Comparison of ENCODE assay signal across 9 cellular contexts in genomic region chr16:90023078-90023447, GRCh38. TPM values are rescaled to one million over a fixed set of nuclear protein-coding genes. Genes with fewer than 3 reads are reported as not detected.
DNase-seq lines count a peak whose midpoint lies in the region; ATAC-seq lines count a peak whose summit lies in the region.
"Had no signal": no experiment of that assay in that cellular context is flagged by ENCODE, and none has a peak within 500 bp of the region (broad histone marks: within the 10 kb centered on the region; RNA-seq: fewer than 3 reads in every experiment).

No MANE protein-coding gene starts in this region.

- in situ Hi-C loops in G401 (cut with HindIII; ENCODE audit: low sequenced_read_pairs): no loop called here

- no peaks in the 10 kb centered on the region; the same call in 1 of the 2 replicates for H3K36me3 ChIP-seq in HUES48 (ENCODE audit: control insufficient read depth, insufficient read depth, low read length)
- no peaks in the 10 kb centered on the region for H3K36me3 ChIP-seq in iPS-20b (ENCODE audit: insufficient read depth, low read depth, low read length)
- H3K36me3 ChIP-seq in stomach smooth muscle (ENCODE audit: control insufficient read depth in 2 of 2, insufficient read depth in 2 of 2, low read length in 2 of 2): peaks cover 0 to 2% of the 10 kb centered on the region in 2 donors

- peaks cover 26% of the 10 kb centered on the region for H3K4me1 Mint-ChIP-seq in activated naive CD8-positive, alpha-beta T cell treated with anti-CD3 and anti-CD28 coated beads, Interleukin-2, amount 50 U/mL, for 24 hours

- peaks cover 13% of the 10 kb centered on the region for H3K27me3 Mint-ChIP-seq in activated naive CD8-positive, alpha-beta T cell treated with anti-CD3 and anti-CD28 coated beads, Interleukin-2, amount 50 U/mL, for 24 hours

- H3K27ac ChIP-seq in HUES48 (ENCODE audit: low read depth, low read length) (peak overlapping the region; percentile 6), iPS-20b (ENCODE audit: low read length) (no peak overlapping the region), stomach smooth muscle (ENCODE audit: low read length) (peak overlapping the region; percentile 53)

- H3K27me3 ChIP-seq in HUES48 (ENCODE audit: control insufficient read depth, insufficient read depth, low read length): no peaks in the 10 kb centered on the region
- peaks cover 10% of the 10 kb centered on the region for H3K27me3 ChIP-seq in iPS-20b (ENCODE audit: insufficient read depth, low read length)
- no peaks in the 10 kb centered on the region for H3K27me3 ChIP-seq in stomach smooth muscle (ENCODE audit: control insufficient read depth in 1 of 2, insufficient read depth in 2 of 2, low read length in 2 of 2)

- H3K9me3 Mint-ChIP-seq in activated naive CD8-positive, alpha-beta T cell treated with anti-CD3 and anti-CD28 coated beads, Interleukin-2, amount 50 U/mL, for 24 hours: peaks cover 5% of the 10 kb centered on the region

- peak overlapping the region; percentile 65 for H3K4me3 Mint-ChIP-seq in activated naive CD8-positive, alpha-beta T cell treated with anti-CD3 and anti-CD28 coated beads, Interleukin-2, amount 50 U/mL, for 24 hours

- peaks cover 22% of the 10 kb centered on the region for H3K4me1 ChIP-seq in HUES48 (ENCODE audit: control insufficient read depth, insufficient read depth, low read length)
- H3K4me1 ChIP-seq in iPS-20b (ENCODE audit: insufficient read depth, low read length): peaks cover 17% of the 10 kb centered on the region
- peaks cover 25% of the 10 kb centered on the region for H3K4me1 ChIP-seq in stomach smooth muscle (ENCODE audit: control insufficient read depth, insufficient read depth, low read length)

- H3K9me3 ChIP-seq in HUES48 (ENCODE audit: control insufficient read depth, insufficient read depth, low read length): no peaks in the 10 kb centered on the region
- H3K9me3 ChIP-seq in iPS-20b (ENCODE audit: insufficient read depth, low read depth, low read length): no peaks in the 10 kb centered on the region
- no peaks in the 10 kb centered on the region for H3K9me3 ChIP-seq in stomach smooth muscle (ENCODE audit: control insufficient read depth in 2 of 2, low read length in 2 of 2)

- ATAC-seq in activated naive CD8-positive, alpha-beta T cell treated with anti-CD3 and anti-CD28 coated beads, Interleukin-2, amount 50 U/mL, for 24 hours: no peak
- ATAC-seq in HG02852 (IDR thresholded peaks at IDR 0.05; ENCODE audit: unreplicated experiment) (no peak), GM18519 (IDR thresholded peaks at IDR 0.05; ENCODE audit: low FRiP score, unreplicated experiment) (no peak)

- H3K9ac ChIP-seq in HUES48 (ENCODE audit: low read depth, low read length): 0 out of 2 replicates have a peak overlapping the region, but pooled peaks have one; percentile 40
- H3K9ac ChIP-seq in iPS-20b (ENCODE audit: low read depth, low read length): peak overlapping the region; percentile 21; the same call in 1 of the 2 replicates
- H3K9ac ChIP-seq in stomach smooth muscle (ENCODE audit: low read length in 2 of 2): peak overlapping the region; percentile 86 to 94

- DNase-seq in activated naive CD8-positive, alpha-beta T cell treated with anti-CD3 and anti-CD28 coated beads, Interleukin-2, amount 50 U/mL, for 24 hours: no peak
- DNase-seq in G401 (ENCODE audit: low spot score): no peak

- H3K36me3 Mint-ChIP-seq in activated naive CD8-positive, alpha-beta T cell treated with anti-CD3 and anti-CD28 coated beads, Interleukin-2, amount 50 U/mL, for 24 hours (ENCODE audit: low read depth): peaks cover 5% of the 10 kb centered on the region

- H3K27ac Mint-ChIP-seq in activated naive CD8-positive, alpha-beta T cell treated with anti-CD3 and anti-CD28 coated beads, Interleukin-2, amount 50 U/mL, for 24 hours: no peak overlapping the region

- H3K4me3 ChIP-seq in HUES48 (ENCODE audit: low read depth, low read length): peak overlapping the region; percentile 57
- H3K4me3 ChIP-seq in iPS-20b (ENCODE audit: low read length): no peak overlapping the region; the same call in 1 of the 2 replicates
- H3K4me3 ChIP-seq in stomach smooth muscle (ENCODE audit: low read length in 2 of 2): peak overlapping the region; percentile 83 to 90

RNA-seq across cellular contexts. Expression of gene DBNDD1, which starts 3.8 kb away (rescaled TPM):
- total RNA-seq in G401 (2014; rRNA removed; shearing (Covaris generic)): 21.4 and 21.5 TPM in 2 replicates

RNA-seq across cellular contexts. Expression of gene PRDM7, which starts 54.1 kb away (rescaled TPM):
- total RNA-seq in G401 (2014; rRNA removed; shearing (Covaris generic)): not detected in 2 replicates
- total RNA-seq: HT1080, subcutaneous adipose tissue had no signal

Comparison
In these comparisons a context has a peak if more than half of its experiments do, and no peak if none do; other contexts are left out.
1. H3K9ac ChIP-seq: peak in every context shown above with its lines; median percentile 90 in stomach smooth muscle; 40 in HUES48; 21 in iPS-20b.